Comparison of ENCODE assay signal across 8 cellular contexts in genomic region chr13:44141725-44142539, GRCh38.
DNase-seq lines count a peak whose midpoint lies in the region; ATAC-seq and TF ChIP-seq lines count a peak whose summit lies in the region.

No MANE protein-coding gene starts in this region.

- peak overlapping the region; percentile 83 for H3K4me3 Mint-ChIP-seq in activated T-cell treated with anti-CD3 and anti-CD28 coated beads, Interleukin-2, amount 50 U/mL, for 24 hours

- H3K4me2 ChIP-seq in OCI-LY7 (ENCODE audit: low read length) = peak overlapping the region; percentile 82

- peaks cover 36% of the 10 kb centered on the region for H3K4me1 ChIP-seq in OCI-LY7 (ENCODE audit: insufficient read depth, low read length, poor library complexity, severe bottlenecking)
- peaks cover 0 to 2% of the 10 kb centered on the region in 2 donors for H3K4me1 ChIP-seq in esophagus (ENCODE audit: control insufficient read depth in 2 of 2, insufficient read depth in 2 of 2, low read length in 1 of 2)
- H3K4me1 ChIP-seq in mucosa of stomach (ENCODE audit: control insufficient read depth, insufficient read depth, low read length) = peaks cover 29% of the 10 kb centered on the region

- no peak for TF ChIP-seq CTCF in OCI-LY7 (conservative IDR thresholded peaks at IDR 0.05; ENCODE audit: low read length)

- no peaks in the 10 kb centered on the region for H3K27me3 ChIP-seq in esophagus (ENCODE audit: control insufficient read depth in 1 of 2, insufficient read depth in 2 of 2, low read length in 2 of 2)
- no peaks in the 10 kb centered on the region for H3K27me3 ChIP-seq in mucosa of stomach (ENCODE audit: control insufficient read depth, insufficient read depth, low read length)

- CTCF ChIA-PET in OCI-LY7 (lab: Charles Lee; ENCODE audit: unreplicated experiment) = interaction anchor here (0.6 kb wide), 1 partner anchor 25 kb away, joined by 3 read pairs; no protein-coding TSS in a partner anchor

- no peak overlapping the region for H3K27ac ChIP-seq in OCI-LY7 (ENCODE audit: low read depth, low read length, poor library complexity, severe bottlenecking)
- H3K27ac ChIP-seq in esophagus (ENCODE audit: low read depth in 2 of 2, low read length in 1 of 2) = peak overlapping the region; percentile 91 to 94

- intact Hi-C loops in OCI-LY7 (cut with micrococcal nuclease; ENCODE audit: unreplicated experiment) = loop anchor here (5.0 kb wide), 3 partner anchors 135 to 435 kb away; partner anchors contain the start of gene TSC22D1

- peak; percentile 100 for ATAC-seq in GM21526 (IDR thresholded peaks at IDR 0.05; ENCODE audit: low FRiP score, unreplicated experiment)

- no peaks in the 10 kb centered on the region for H3K79me2 ChIP-seq in OCI-LY7 (ENCODE audit: insufficient read depth, low read depth, low read length)

- no peaks in the 10 kb centered on the region for H4K20me1 ChIP-seq in OCI-LY7 (ENCODE audit: insufficient read depth, low read length)

- DNase-seq in DMS 273 treated with DMSO at 0.1 percent for 48 hours (lab: John Stamatoyannopoulos, UW) = peak; percentile 50
- peak; percentile 81 for DNase-seq in HuH-7 (ENCODE audit: low spot score)
- DNase-seq in OCI-LY7 (ENCODE audit: low spot score) = peak; percentile 94
- DNase-seq in activated T-cell treated with anti-CD3 and anti-CD28 coated beads, Interleukin-2, amount 50 U/mL, for 24 hours = peak; percentile 99
- peak; percentile 88 to 90 for DNase-seq in stimulated activated CD8-positive, alpha-beta memory T cell treated with anti-CD3 and anti-CD28 coated beads, Interleukin-7, amount 100 ng/mL, for 1 hour (ENCODE audit: low read depth in 2 of 2)

- no peaks in the 10 kb centered on the region for H3K9me3 Mint-ChIP-seq in activated T-cell treated with anti-CD3 and anti-CD28 coated beads, Interleukin-2, amount 50 U/mL, for 24 hours

- H3K27me3 Mint-ChIP-seq in activated T-cell treated with anti-CD3 and anti-CD28 coated beads, Interleukin-2, amount 50 U/mL, for 24 hours = peaks cover 9% of the 10 kb centered on the region

- peak overlapping the region; percentile 78 for H3K4me3 ChIP-seq in OCI-LY7 (ENCODE audit: low read depth, low read length, poor library complexity, severe bottlenecking)
- peak overlapping the region; percentile 68 to 71 for H3K4me3 ChIP-seq in esophagus (ENCODE audit: low read depth in 1 of 2, low read length in 2 of 2)
- H3K4me3 ChIP-seq in mucosa of stomach (ENCODE audit: low read length) = peak overlapping the region; percentile 52

- no TSS peak for BruUV-seq in OCI-LY7 (replicated peaks; lab: Mats Ljungman, UMichigan)

- peak overlapping the region; percentile 99 for H2AFZ ChIP-seq in OCI-LY7 (ENCODE audit: low read length)

- no peaks in the 10 kb centered on the region for H3K9me2 ChIP-seq in OCI-LY7 (ENCODE audit: insufficient read depth, low read length)

- H3K27ac Mint-ChIP-seq in activated T-cell treated with anti-CD3 and anti-CD28 coated beads, Interleukin-2, amount 50 U/mL, for 24 hours = peak overlapping the region; percentile 89

- 0 to 1% methylated on average over 63 to 78 of the region's 84 CpGs for WGBS in esophagus, 2 donors

- H3K9me3 ChIP-seq in OCI-LY7 (ENCODE audit: low read length) (no peaks in the 10 kb centered on the region), esophagus (ENCODE audit: control insufficient read depth in 2 of 2, insufficient read depth in 1 of 2, low read depth in 1 of 2, low read length in 1 of 2) (no peaks in the 10 kb centered on the region), mucosa of stomach (ENCODE audit: control insufficient read depth, low read length) (no peaks in the 10 kb centered on the region)

- H3K4me1 Mint-ChIP-seq in activated T-cell treated with anti-CD3 and anti-CD28 coated beads, Interleukin-2, amount 50 U/mL, for 24 hours (ENCODE audit: low read depth) = peaks cover 18% of the 10 kb centered on the region

- peak overlapping the region; percentile 94 for H3K9ac ChIP-seq in mucosa of stomach (ENCODE audit: low read length)

- peaks cover 2% of the 10 kb centered on the region for H3K36me3 Mint-ChIP-seq in activated T-cell treated with anti-CD3 and anti-CD28 coated beads, Interleukin-2, amount 50 U/mL, for 24 hours (ENCODE audit: low read depth)

- POLR2A ChIA-PET in OCI-LY7 (lab: Charles Lee) = interaction anchor here (0.6 to 1.1 kb wide), 4 partner anchors 19 to 1224 kb away, joined by 4 to 6 read pairs (median 4); no protein-coding TSS in a partner anchor

- H3K36me3 ChIP-seq in OCI-LY7 (ENCODE audit: insufficient read depth, low read length) (no peaks in the 10 kb centered on the region), esophagus (ENCODE audit: control insufficient read depth in 2 of 2, insufficient read depth in 2 of 2, low read length in 1 of 2) (no peaks in the 10 kb centered on the region), mucosa of stomach (ENCODE audit: control insufficient read depth, insufficient read depth, low read length) (no peaks in the 10 kb centered on the region)
